8 cellular contexts compared by ENCODE assay signal in genomic region chr11:45227836-45228235, GRCh38. TPM values are rescaled to one million over a fixed set of nuclear protein-coding genes. Genes with fewer than 3 reads are reported as not detected.
"Had no signal": no experiment of that assay in that cellular context is flagged by ENCODE, and none has a peak within 500 bp of the region (broad histone marks: within the 10 kb centered on the region; RNA-seq: fewer than 3 reads in every experiment).

No MANE protein-coding gene starts in this region.

- H3K27ac ChIP-seq: GM23248 had no signal

- H3K4me1 ChIP-seq: HAP-1 had no signal

- H3K27ac Mint-ChIP-seq: HFFc6 had no signal

- DNase-seq: GM23248, GOT3, H7, HFFc6, IMR-90 had no signal

- H3K9me3 Mint-ChIP-seq: HFFc6 had no signal

- H3K36me3 ChIP-seq: HAP-1 had no signal

- H3K4me3 ChIP-seq: GM23248, HAP-1, K562 had no signal

- H3K9me3 ChIP-seq: HAP-1 had no signal

- ATAC-seq: HCT116, K562 had no signal

- H3K4me3 Mint-ChIP-seq: HFFc6 had no signal

RNA-seq across cellular contexts. Expression of gene SYT13, which starts 58.3 kb away (rescaled TPM):
- total RNA-seq: GM23248, HFFc6, IMR-90 had no signal
- polyA plus RNA-seq: GM23248, IMR-90 had no signal
